In the genomic region with DNA sequence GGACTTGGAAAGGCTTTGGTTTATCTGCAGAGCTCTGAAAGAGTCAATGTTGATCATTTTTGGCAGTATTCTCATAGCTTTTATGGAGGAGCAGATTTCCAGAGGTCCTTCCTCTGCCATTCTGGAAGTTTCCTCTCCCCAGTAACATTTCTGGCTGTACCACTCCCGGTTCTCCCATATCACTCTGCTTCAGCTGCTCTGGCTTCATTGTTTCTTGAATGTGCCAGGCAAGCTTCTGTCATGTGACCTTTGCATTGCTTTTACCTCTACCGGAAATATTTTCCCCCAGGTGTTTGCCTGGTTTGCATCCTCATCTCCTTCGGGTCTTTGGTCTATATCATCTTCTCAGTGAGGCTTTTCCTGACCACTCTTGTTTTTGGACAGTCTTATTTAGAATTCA, we compare ENCODE assay signal across 18 cellular contexts. TPM values are rescaled to one million over a fixed set of nuclear protein-coding genes. Genes with fewer than 3 reads are reported as not detected.
A peak's percentile ranks its signal among the peaks of the same experiment; 100 is the strongest.
DNase-seq lines count a peak whose midpoint lies in the region; ATAC-seq, FAIRE-seq and TF ChIP-seq lines count a peak whose summit lies in the region.
"Had no signal": no experiment of that assay in that cellular context is flagged by ENCODE, and none has a peak within 500 bp of the region (broad histone marks: within the 10 kb centered on the region; RNA-seq: fewer than 3 reads in every experiment).

No MANE protein-coding gene starts in this region.

- H3K79me2 ChIP-seq in OCI-LY7 (ENCODE audit: insufficient read depth, low read depth, low read length) (no peaks in the 10 kb centered on the region), keratinocyte (ENCODE audit: control insufficient read depth, insufficient read depth, low read length) (no peaks in the 10 kb centered on the region)

- H3K9me2 ChIP-seq in OCI-LY7 (ENCODE audit: insufficient read depth, low read length), result no peaks in the 10 kb centered on the region

- H3K4me3 ChIP-seq in OCI-LY7 (ENCODE audit: low read depth, low read length, poor library complexity, severe bottlenecking) (no peak overlapping the region), keratinocyte (ENCODE audit: control insufficient read depth in 2 of 3, extremely low read depth in 1 of 3, insufficient read depth in 2 of 3, low read depth in 1 of 3, low read length in 3 of 3) (no peak overlapping the region)
- H3K4me3 ChIP-seq: SJCRH30 had no signal

- no peaks in the 10 kb centered on the region for H3K27me3 Mint-ChIP-seq in osteocyte (ENCODE audit: unreplicated experiment)
- no peaks in the 10 kb centered on the region for H3K27me3 Mint-ChIP-seq in activated CD8-positive, alpha-beta T cell treated with anti-CD3 and anti-CD28 coated beads, Interleukin-2, amount 10 ng/mL, durations not matched to agents 7 days and 5 days (ENCODE audit: low read depth)

- TF ChIP-seq CTCF in OCI-LY7 (conservative IDR thresholded peaks at IDR 0.05; ENCODE audit: low read length) (no peak), keratinocyte (optimal IDR thresholded peaks at IDR 0.05 in 1 of 3, IDR thresholded peaks at IDR 0.05 in 1 of 3, conservative IDR thresholded peaks at IDR 0.05 in 1 of 3; ENCODE audit: extremely low read depth in 1 of 3, insufficient read depth in 2 of 3, low read length in 3 of 3) (no peak), osteocyte (IDR thresholded peaks at IDR 0.05) (no peak)

- no peak overlapping the region for H3K4me3 Mint-ChIP-seq in osteocyte (ENCODE audit: unreplicated experiment)
- H3K4me3 Mint-ChIP-seq in activated CD8-positive, alpha-beta T cell treated with anti-CD3 and anti-CD28 coated beads, Interleukin-2, amount 10 ng/mL, durations not matched to agents 7 days and 5 days, result no peak overlapping the region

- H3K4me1 ChIP-seq in OCI-LY7 (ENCODE audit: insufficient read depth, low read length, poor library complexity, severe bottlenecking), result peaks cover 8% of the 10 kb centered on the region
- peaks cover 4% of the 10 kb centered on the region for H3K4me1 ChIP-seq in keratinocyte (ENCODE audit: control insufficient read depth, extremely low read depth, insufficient read depth, low read length)
- H3K4me1 ChIP-seq: SJCRH30 had no signal

- H4K20me1 ChIP-seq in OCI-LY7 (ENCODE audit: insufficient read depth, low read length), result no peaks in the 10 kb centered on the region
- no peaks in the 10 kb centered on the region for H4K20me1 ChIP-seq in keratinocyte (ENCODE audit: control insufficient read depth, extremely low read depth, insufficient read depth, low read length)

- DNase-seq in OCI-LY7 (ENCODE audit: low spot score), result peak; percentile 34
- no peak for DNase-seq in keratinocyte (ENCODE audit: low read depth, low spot score)
- DNase-seq in osteocyte (ENCODE audit: extremely low spot score, unreplicated experiment), result peak; percentile 30
- no peak for DNase-seq in activated CD8-positive, alpha-beta T cell treated with anti-CD3 and anti-CD28 coated beads, Interleukin-2, amount 10 ng/mL, durations not matched to agents 7 days and 5 days
- no peak for DNase-seq in NCI-H526 treated with DMSO at 0.1 percent for 48 hours (lab: John Stamatoyannopoulos, UW)
- no peak for DNase-seq in C1 segment of cervical spinal cord (lab: John Stamatoyannopoulos, UW)
- DNase-seq: ACHN, H7, NCI-H1105 treated with DMSO at 0.1 percent for 48 hours, NCI-H1694 treated with DMSO at 0.1 percent for 48 hours, NCI-H2107, NCI-H2227 treated with DMSO at 0.1 percent for 48 hours, NCI-H524, SJCRH30 had no signal

- peak overlapping the region; percentile 86 for H2AFZ ChIP-seq in OCI-LY7 (ENCODE audit: low read length)
- H2AFZ ChIP-seq in keratinocyte (ENCODE audit: control insufficient read depth, low read length), result peak overlapping the region; percentile 30

- FAIRE-seq in keratinocyte (lab: Jason Lieb, UNC), result no peak
- FAIRE-seq: G401.6 had no signal

- dilution Hi-C loops in keratinocyte (cut with MboI; ENCODE audit: extremely low pct_ligation_motif_present, low sequenced_read_pairs), result no loop called here

- H3K36me3 ChIP-seq in OCI-LY7 (ENCODE audit: insufficient read depth, low read length) (peaks cover 7% of the 10 kb centered on the region; the same call in 1 of the 2 replicates), keratinocyte (ENCODE audit: control insufficient read depth in 2 of 2, extremely low read depth in 1 of 2, insufficient read depth in 2 of 2, low read length in 2 of 2) (peaks cover 6 to 8% of the 10 kb centered on the region in 2 experiments)

- no peak overlapping the region for H3K27ac Mint-ChIP-seq in osteocyte (ENCODE audit: unreplicated experiment)
- H3K27ac Mint-ChIP-seq in activated CD8-positive, alpha-beta T cell treated with anti-CD3 and anti-CD28 coated beads, Interleukin-2, amount 10 ng/mL, durations not matched to agents 7 days and 5 days, result no peak overlapping the region

- H3K4me2 ChIP-seq in OCI-LY7 (ENCODE audit: low read length) (peak overlapping the region; percentile 56), keratinocyte (ENCODE audit: control insufficient read depth, extremely low read depth, insufficient read depth, low read depth, low read length) (no peak overlapping the region)

- CTCF ChIA-PET in OCI-LY7 (lab: Charles Lee; ENCODE audit: unreplicated experiment), result no interaction called here
- CTCF ChIA-PET in activated CD8-positive, alpha-beta T cell treated with anti-CD3 and anti-CD28 coated beads, Interleukin-2, amount 10 ng/mL, durations not matched to agents 7 days and 5 days (lab: Charles Lee), result interaction anchor here (1.3 kb wide), 1 partner anchor 13 kb away, joined by 3 read pairs; no protein-coding TSS in a partner anchor

- POLR2A ChIA-PET in OCI-LY7 (lab: Charles Lee), result interaction anchor here (0.6 to 0.7 kb wide), 3 partner anchors 55 to 401 kb away, joined by 3 to 5 read pairs (median 4); no protein-coding TSS in a partner anchor
- POLR2A ChIA-PET in activated CD8-positive, alpha-beta T cell treated with anti-CD3 and anti-CD28 coated beads, Interleukin-2, amount 10 ng/mL, durations not matched to agents 7 days and 5 days (lab: Charles Lee), result no interaction called here

- no peaks in the 10 kb centered on the region for H3K9me3 ChIP-seq in OCI-LY7 (ENCODE audit: low read length)
- H3K9me3 ChIP-seq in keratinocyte (ENCODE audit: control insufficient read depth, low read depth, low read length), result no peaks in the 10 kb centered on the region
- H3K9me3 ChIP-seq: SJCRH30 had no signal

- H3K9ac ChIP-seq in keratinocyte (ENCODE audit: control insufficient read depth, extremely low read depth, insufficient read depth, low read length), result no peak overlapping the region

- H3K9me3 Mint-ChIP-seq in osteocyte (ENCODE audit: unreplicated experiment), result no peaks in the 10 kb centered on the region
- no peaks in the 10 kb centered on the region for H3K9me3 Mint-ChIP-seq in activated CD8-positive, alpha-beta T cell treated with anti-CD3 and anti-CD28 coated beads, Interleukin-2, amount 10 ng/mL, durations not matched to agents 7 days and 5 days (ENCODE audit: insufficient read depth)

- peaks cover 34% of the 10 kb centered on the region for H3K36me3 Mint-ChIP-seq in osteocyte (ENCODE audit: unreplicated experiment)
- H3K36me3 Mint-ChIP-seq in activated CD8-positive, alpha-beta T cell treated with anti-CD3 and anti-CD28 coated beads, Interleukin-2, amount 10 ng/mL, durations not matched to agents 7 days and 5 days (ENCODE audit: low read depth), result peaks cover 35% of the 10 kb centered on the region

- H3K27ac ChIP-seq in OCI-LY7 (ENCODE audit: low read depth, low read length, poor library complexity, severe bottlenecking) (no peak overlapping the region), keratinocyte (ENCODE audit: control insufficient read depth, insufficient read depth, low read length) (no peak overlapping the region)
- H3K27ac ChIP-seq: C4-2B, SJCRH30 had no signal

- no peak for TF ChIP-seq RAD21 in Ishikawa (IDR thresholded peaks at IDR 0.05; ENCODE audit: low read depth)

- no peak for TF ChIP-seq EP300 in Ishikawa (IDR thresholded peaks at IDR 0.05; ENCODE audit: borderline replicate concordance)

- H3K27me3 ChIP-seq in keratinocyte (ENCODE audit: control insufficient read depth, extremely low read depth, insufficient read depth, low read length), result no peaks in the 10 kb centered on the region
- H3K27me3 ChIP-seq: SJCRH30 had no signal

- ATAC-seq in activated CD8-positive, alpha-beta T cell treated with anti-CD3 and anti-CD28 coated beads, Interleukin-2, amount 10 ng/mL, durations not matched to agents 7 days and 5 days, result no peak
- ATAC-seq in HG03097 (IDR thresholded peaks at IDR 0.05; ENCODE audit: low FRiP score, unreplicated experiment), result no peak

- no peaks in the 10 kb centered on the region for H3K9me1 ChIP-seq in keratinocyte (ENCODE audit: control insufficient read depth, extremely low read depth, insufficient read depth, low read length)

- intact Hi-C loops in OCI-LY7 (cut with micrococcal nuclease; ENCODE audit: unreplicated experiment), result no loop called here

- no TSS peak for BruUV-seq in OCI-LY7 (replicated peaks; lab: Mats Ljungman, UMichigan)

- no peaks in the 10 kb centered on the region for H3K4me1 Mint-ChIP-seq in osteocyte (ENCODE audit: unreplicated experiment)
- peaks cover 7% of the 10 kb centered on the region for H3K4me1 Mint-ChIP-seq in activated CD8-positive, alpha-beta T cell treated with anti-CD3 and anti-CD28 coated beads, Interleukin-2, amount 10 ng/mL, durations not matched to agents 7 days and 5 days (ENCODE audit: low read depth)

RNA-seq across cellular contexts. Expression of a gene that starts 12.4 kb away (rescaled TPM):
- 4.8 and 4.9 TPM in 2 replicates for total RNA-seq in OCI-LY7 (2014; rRNA removed; shearing (Covaris generic))
- total RNA-seq in OCI-LY7 (2022) (8.5 and 10.5 TPM in 2 replicates), osteocyte (79.2 and 83.6 TPM in 2 replicates)
- 40.4 to 53.4 TPM (median 46.6 TPM) in 3 replicates for polyA plus RNA-seq in keratinocyte
- polyA plus RNA-seq in keratinocyte (2011; ENCODE audit: low read depth), result 20.7 TPM
- 11.1 and 20.9 TPM in 2 replicates for polyA plus RNA-seq in keratinocyte (2011; cell fraction: cytosol; rRNA removed)
- 59.7 and 72.7 TPM in 2 replicates for polyA plus RNA-seq in keratinocyte (2011; cell fraction: nucleus; rRNA removed)
- 20.9 and 36.1 TPM in 2 replicates for polyA plus RNA-seq in keratinocyte (2012; ENCODE audit: low replicate concordance)
- polyA minus RNA-seq in keratinocyte, result 18.8 to 58.8 TPM (median 33.5 TPM) in 3 replicates
- 18.8 TPM for polyA minus RNA-seq in keratinocyte (2011; cell fraction: cytosol; rRNA and poly(A)+ RNA removed)
- 41.6 and 76.9 TPM in 2 replicates for polyA minus RNA-seq in keratinocyte (2011; cell fraction: nucleus; rRNA and poly(A)+ RNA removed)
- 10 to 100 TPM; 14.5 to 15.2 TPM for total RNA-seq in activated CD8-positive, alpha-beta T cell treated with anti-CD3 and anti-CD28 coated beads, Interleukin-2, amount 10 ng/mL, durations not matched to agents 7 days and 5 days

RNA-seq across cellular contexts. Expression of a gene that starts 21.9 kb away (rescaled TPM):
- 129 and 147 TPM in 2 replicates for total RNA-seq in OCI-LY7 (2014; rRNA removed; shearing (Covaris generic))
- total RNA-seq in OCI-LY7 (2022), result 121 and 129 TPM in 2 replicates
- polyA plus RNA-seq in keratinocyte, result 30.0 to 79.3 TPM (median 76.3 TPM) in 3 replicates
- 19.8 TPM for polyA plus RNA-seq in keratinocyte (2011; ENCODE audit: low read depth)
- polyA plus RNA-seq in keratinocyte (2011; cell fraction: cytosol; rRNA removed), result 13.5 and 33.1 TPM in 2 replicates
- polyA plus RNA-seq in keratinocyte (2011; cell fraction: nucleus; rRNA removed), result 127 and 154 TPM in 2 replicates
- 26.3 and 29.9 TPM in 2 replicates for polyA plus RNA-seq in keratinocyte (2012; ENCODE audit: low replicate concordance)
- polyA minus RNA-seq in keratinocyte, result 68.5 to 100 TPM (median 68.8 TPM) in 3 replicates
- 33.8 TPM for polyA minus RNA-seq in keratinocyte (2011; cell fraction: cytosol; rRNA and poly(A)+ RNA removed)
- polyA minus RNA-seq in keratinocyte (2011; cell fraction: nucleus; rRNA and poly(A)+ RNA removed), result 56.1 and 100 TPM in 2 replicates
- 176 and 179 TPM in 2 replicates for total RNA-seq in osteocyte
- total RNA-seq in activated CD8-positive, alpha-beta T cell treated with anti-CD3 and anti-CD28 coated beads, Interleukin-2, amount 10 ng/mL, durations not matched to agents 7 days and 5 days, result 100 to 1,000 TPM; 119 to 125 TPM

RNA-seq across cellular contexts. Expression of a gene that starts 23.2 kb away (rescaled TPM):
- total RNA-seq in OCI-LY7 (2014; rRNA removed; shearing (Covaris generic)), result 221 and 309 TPM in 2 replicates
- total RNA-seq in OCI-LY7 (2022), result 295 and 349 TPM in 2 replicates
- polyA plus RNA-seq in keratinocyte, result 117 to 263 TPM (median 260 TPM) in 3 replicates
- polyA plus RNA-seq in keratinocyte (2011; ENCODE audit: low read depth), result 380 TPM
- 236 and 337 TPM in 2 replicates for polyA plus RNA-seq in keratinocyte (2011; cell fraction: cytosol; rRNA removed)
- 52.3 and 102 TPM in 2 replicates for polyA plus RNA-seq in keratinocyte (2011; cell fraction: nucleus; rRNA removed)
- polyA plus RNA-seq in keratinocyte (2012; ENCODE audit: low replicate concordance), result 185 and 276 TPM in 2 replicates
- polyA minus RNA-seq in keratinocyte, result 3.7 to 46.8 TPM (median 14.9 TPM) in 3 replicates
- polyA minus RNA-seq in keratinocyte (2011; cell fraction: cytosol; rRNA and poly(A)+ RNA removed), result 24.4 TPM
- 2.4 and 6.2 TPM in 2 replicates for polyA minus RNA-seq in keratinocyte (2011; cell fraction: nucleus; rRNA and poly(A)+ RNA removed)
- 114 and 124 TPM in 2 replicates for total RNA-seq in osteocyte
- total RNA-seq in activated CD8-positive, alpha-beta T cell treated with anti-CD3 and anti-CD28 coated beads, Interleukin-2, amount 10 ng/mL, durations not matched to agents 7 days and 5 days, result 100 to 1,000 TPM; 385 to 389 TPM

RNA-seq across cellular contexts. Expression of a gene that starts 31.5 kb away (rescaled TPM):
- total RNA-seq in OCI-LY7 (2014; rRNA removed; shearing (Covaris generic)), result 57.2 and 71.0 TPM in 2 replicates
- 70.8 and 82.2 TPM in 2 replicates for total RNA-seq in OCI-LY7 (2022)
- polyA plus RNA-seq in keratinocyte, result 21.3 to 35.8 TPM (median 32.9 TPM) in 3 replicates
- polyA plus RNA-seq in keratinocyte (2011; ENCODE audit: low read depth), result 18.9 TPM
- 21.1 and 28.1 TPM in 2 replicates for polyA plus RNA-seq in keratinocyte (2011; cell fraction: cytosol; rRNA removed)
- 39.9 and 53.6 TPM in 2 replicates for polyA plus RNA-seq in keratinocyte (2011; cell fraction: nucleus; rRNA removed)
- 22.4 and 34.3 TPM in 2 replicates for polyA plus RNA-seq in keratinocyte (2012; ENCODE audit: low replicate concordance)
- 7.6 to 13.0 TPM (median 11.1 TPM) in 3 replicates for polyA minus RNA-seq in keratinocyte
- polyA minus RNA-seq in keratinocyte (2011; cell fraction: cytosol; rRNA and poly(A)+ RNA removed), result 9.6 TPM
- polyA minus RNA-seq in keratinocyte (2011; cell fraction: nucleus; rRNA and poly(A)+ RNA removed), result 5.4 and 5.7 TPM in 2 replicates
- 33.9 and 35.0 TPM in 2 replicates for total RNA-seq in osteocyte
- 10 to 100 TPM; 45.5 to 51.0 TPM for total RNA-seq in activated CD8-positive, alpha-beta T cell treated with anti-CD3 and anti-CD28 coated beads, Interleukin-2, amount 10 ng/mL, durations not matched to agents 7 days and 5 days

Comparison
In these comparisons a context has a peak if more than half of its experiments do, and no peak if none do; other contexts are left out.
1. DNase-seq: peak in OCI-LY7 (single experiment) and osteocyte (single experiment); none in keratinocyte (single experiment), activated CD8-positive, alpha-beta T cell treated with anti-CD3 and anti-CD28 coated beads, Interleukin-2, amount 10 ng/mL, durations not matched to agents 7 days and 5 days (single experiment), NCI-H526 treated with DMSO at 0.1 percent for 48 hours (single experiment) and C1 segment of cervical spinal cord (0 of 14).